Comparison of ENCODE assay signal across 16 cellular contexts in the genomic region with DNA sequence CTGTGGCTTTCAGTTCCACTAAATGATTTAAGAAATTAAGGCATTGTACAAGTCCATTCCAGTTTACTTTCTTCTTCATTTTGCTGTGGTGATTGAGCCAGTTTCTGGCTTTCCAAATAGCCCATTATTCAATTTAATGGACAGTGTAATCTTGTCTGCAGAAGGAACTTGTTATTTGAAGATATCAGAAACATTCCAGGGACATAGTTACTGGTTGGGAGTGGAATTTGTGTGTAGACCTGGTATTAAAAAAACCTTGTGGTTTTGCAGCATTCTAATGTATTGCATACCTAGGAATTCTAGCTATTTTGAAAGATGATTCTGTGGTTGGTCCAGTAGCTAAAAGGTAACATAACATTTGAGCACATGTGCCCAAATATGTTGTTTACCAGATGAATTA.
DNase-seq lines count a peak whose midpoint lies in the region; ATAC-seq and TF ChIP-seq lines count a peak whose summit lies in the region.
"Had no signal": no experiment of that assay in that cellular context is flagged by ENCODE, and none has a peak within 500 bp of the region (broad histone marks: within the 10 kb centered on the region; RNA-seq: fewer than 3 reads in every experiment).

No MANE protein-coding gene starts in this region.

- peaks cover 19 to 42% of the 10 kb centered on the region in 2 donors for H3K36me3 Mint-ChIP-seq in CD4-positive, alpha-beta memory T cell

- intact Hi-C loops in CD4-positive, alpha-beta memory T cell (cut with micrococcal nuclease): no loop called here

- H3K27ac ChIP-seq in brain microvascular endothelial cell: no peak overlapping the region
- no peak overlapping the region for H3K27ac ChIP-seq in CD4-positive, alpha-beta memory T cell (ENCODE audit: low read depth, low read length)
- H3K27ac ChIP-seq: BLaER1, vagina had no signal

- CTCF ChIA-PET in CD4-positive, alpha-beta memory T cell (lab: Charles Lee; ENCODE audit: partially characterized antibody): interaction anchor here (0.6 kb wide), 1 partner anchor 399 kb away, joined by 3 read pairs; no protein-coding TSS in a partner anchor

- H3K27ac Mint-ChIP-seq in CD4-positive, alpha-beta memory T cell: no peak overlapping the region
- H3K27ac Mint-ChIP-seq: natural killer cell had no signal

- no peaks in the 10 kb centered on the region for H3K27me3 Mint-ChIP-seq in CD4-positive, alpha-beta memory T cell

- H3K4me1 ChIP-seq in CD4-positive, alpha-beta memory T cell (ENCODE audit: insufficient read depth, low read length): no peaks in the 10 kb centered on the region
- H3K4me1 ChIP-seq: BLaER1 had no signal

- H3K4me1 Mint-ChIP-seq in CD4-positive, alpha-beta memory T cell: peaks cover 0 to 1% (median 0%) of the 10 kb centered on the region in 4 donors

- POLR2A ChIA-PET in CD4-positive, alpha-beta memory T cell (lab: Charles Lee; ENCODE audit: partially characterized antibody): no interaction called here

- H3K27me3 ChIP-seq in brain microvascular endothelial cell (replicated peaks): no peaks in the 10 kb centered on the region
- H3K27me3 ChIP-seq in CD4-positive, alpha-beta memory T cell (ENCODE audit: insufficient read depth, low read length): no peaks in the 10 kb centered on the region
- H3K27me3 ChIP-seq: BLaER1, vagina had no signal

- H3K4me3 Mint-ChIP-seq in CD4-positive, alpha-beta memory T cell: no peak overlapping the region
- H3K4me3 Mint-ChIP-seq: natural killer cell had no signal

- peaks cover 0 to 20% (median 16%) of the 10 kb centered on the region in 8 donors for H3K9me3 Mint-ChIP-seq in CD4-positive, alpha-beta memory T cell

- TF ChIP-seq CTCF in brain microvascular endothelial cell (IDR thresholded peaks at IDR 0.05; ENCODE audit: low read depth, low read length, missing control alignments): no peak

- no peaks in the 10 kb centered on the region for H3K36me3 ChIP-seq in brain microvascular endothelial cell (replicated peaks)
- H3K36me3 ChIP-seq in CD4-positive, alpha-beta memory T cell (ENCODE audit: insufficient read depth, low read length): no peaks in the 10 kb centered on the region
- H3K36me3 ChIP-seq: vagina had no signal

- in situ Hi-C loops in brain microvascular endothelial cell (cut with HindIII; ENCODE audit: low pct_ligation_motif_present, low sequenced_read_pairs): no loop called here

- H3K9me3 ChIP-seq in CD4-positive, alpha-beta memory T cell (ENCODE audit: control insufficient read depth in 1 of 2, low read length in 2 of 2): no peaks in the 10 kb centered on the region
- H3K9me3 ChIP-seq: vagina had no signal

- ATAC-seq in HG03378 (IDR thresholded peaks at IDR 0.05; ENCODE audit: unreplicated experiment): no peak
- no peak for ATAC-seq in HG03097 (IDR thresholded peaks at IDR 0.05; ENCODE audit: low FRiP score, unreplicated experiment)
- no peak for ATAC-seq in HG02571 (IDR thresholded peaks at IDR 0.05; ENCODE audit: unreplicated experiment)
- ATAC-seq: natural killer cell had no signal

- no peak overlapping the region for H3K4me3 ChIP-seq in brain microvascular endothelial cell (ENCODE audit: low read depth, low read length)
- H3K4me3 ChIP-seq in CD4-positive, alpha-beta memory T cell (ENCODE audit: low read length in 2 of 2): no peak overlapping the region
- H3K4me3 ChIP-seq: BLaER1, vagina had no signal

- DNase-seq in AG08396 (ENCODE audit: low spot score) (peak; percentile 32), HS-5 (ENCODE audit: low read depth) (peak; percentile 61), brain microvascular endothelial cell (peak; percentile 59), left kidney (ENCODE audit: low read depth, low spot score) (peak; percentile 39)
- DNase-seq in CD4-positive, alpha-beta memory T cell: no peak
- DNase-seq: foreskin melanocyte; GF-D8; islet precursor cell; natural killer cell; NCI-H2081; NK-92 treated with Interleukin-12 subunit alpha and Interleukin-12 subunit beta, amount 100 ng/mL, for 24 hours had no signal

Comparison
In these comparisons a context has a peak if more than half of its experiments do, and no peak if none do; other contexts are left out.
1. DNase-seq: peak in AG08396 (single experiment), HS-5 (single experiment), brain microvascular endothelial cell (single experiment) and left kidney (single experiment); none in CD4-positive, alpha-beta memory T cell (0 of 5).